1 cellular context compared by ENCODE assay signal in the genomic region with DNA sequence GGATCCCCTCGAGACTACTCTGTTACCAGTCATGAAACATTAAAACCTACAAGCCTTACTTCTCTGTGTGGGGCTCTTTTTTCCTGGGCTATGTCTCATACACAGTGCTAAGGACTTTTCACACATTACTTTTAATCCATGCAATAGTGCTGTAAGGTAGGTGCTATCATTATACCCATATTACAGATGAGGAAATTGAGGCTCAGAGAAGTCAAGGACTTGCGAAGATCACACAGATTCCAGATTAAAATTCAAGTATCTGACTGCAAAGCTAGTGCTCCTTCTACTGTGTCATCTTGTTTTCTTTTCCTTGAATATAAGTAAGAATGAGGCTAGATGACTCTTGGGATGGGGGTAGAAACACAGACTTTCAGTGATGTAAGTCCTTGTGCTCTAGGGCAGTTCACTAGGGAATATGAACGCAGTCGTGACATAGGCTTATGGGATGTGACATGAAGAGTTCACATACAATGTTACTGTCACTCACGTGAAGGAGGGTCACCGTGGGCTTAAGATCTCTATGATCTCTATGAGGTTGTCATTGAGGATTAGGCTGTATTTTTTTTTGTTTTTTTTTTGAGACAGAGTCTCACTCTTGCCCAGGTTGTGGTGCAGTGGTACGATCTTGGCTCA.
TF ChIP-seq lines count a peak whose summit lies in the region.

No MANE protein-coding gene starts in this region.

TF ChIP-seq in K562, 482 proteins besides CTCF, POLR2A, EP300 and RAD21 (continued from another document):
- TF ChIP-seq, protein P1, sequence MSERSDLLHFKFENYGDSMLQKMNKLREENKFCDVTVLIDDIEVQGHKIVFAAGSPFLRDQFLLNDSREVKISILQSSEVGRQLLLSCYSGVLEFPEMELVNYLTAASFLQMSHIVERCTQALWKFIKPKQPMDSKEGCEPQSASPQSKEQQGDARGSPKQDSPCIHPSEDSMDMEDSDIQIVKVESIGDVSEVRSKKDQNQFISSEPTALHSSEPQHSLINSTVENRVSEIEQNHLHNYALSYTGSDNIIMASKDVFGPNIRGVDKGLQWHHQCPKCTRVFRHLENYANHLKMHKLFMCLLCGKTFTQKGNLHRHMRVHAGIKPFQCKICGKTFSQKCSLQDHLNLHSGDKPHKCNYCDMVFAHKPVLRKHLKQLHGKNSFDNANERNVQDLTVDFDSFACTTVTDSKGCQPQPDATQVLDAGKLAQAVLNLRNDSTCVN (CRISPR knock-in tag; IDR thresholded peaks at IDR 0.05): no peak
- TF ChIP-seq BCOR (IDR thresholded peaks at IDR 0.05): peak; percentile 77
- no peak for TF ChIP-seq PPARD (CRISPR knock-in tag; IDR thresholded peaks at IDR 0.05)
- TF ChIP-seq ZNF717 (CRISPR knock-in tag; IDR thresholded peaks at IDR 0.05): no peak
